8 cellular contexts compared by ENCODE assay signal in the genomic region with DNA sequence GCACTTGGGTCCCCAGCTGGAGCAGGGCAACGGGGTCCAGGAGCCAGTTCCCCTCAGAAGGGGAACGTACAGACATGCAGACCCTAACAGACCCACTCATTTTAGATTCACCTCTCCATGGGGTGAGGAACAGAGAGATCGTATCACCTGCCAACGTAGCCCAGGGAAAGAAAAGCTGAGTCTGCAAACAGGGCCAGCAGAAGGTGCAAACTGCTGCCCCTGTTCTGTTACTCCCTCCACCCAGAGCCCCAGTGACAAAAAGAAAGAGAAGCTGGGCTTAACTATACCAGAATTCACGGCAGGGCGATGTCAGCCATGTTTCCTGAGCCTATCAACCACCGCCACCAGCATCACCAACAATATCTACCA. TPM values are rescaled to one million over a fixed set of nuclear protein-coding genes. Genes with fewer than 3 reads are reported as not detected.
DNase-seq lines count a peak whose midpoint lies in the region; ATAC-seq and TF ChIP-seq lines count a peak whose summit lies in the region.

No MANE protein-coding gene starts in this region.

- peak overlapping the region; percentile 87 for H2AFZ ChIP-seq in mesenchymal stem cell (ENCODE audit: low read depth, low read length)

- peak overlapping the region; percentile 73 for H3K4me3 Mint-ChIP-seq in activated T-cell treated with anti-CD3 and anti-CD28 coated beads, Interleukin-2, amount 50 U/mL, for 24 hours
- H3K4me3 Mint-ChIP-seq in brain (peak overlapping the region; percentile 86 to 96 (median 91)), type B pancreatic cell (peak overlapping the region; percentile 97)

- no peaks in the 10 kb centered on the region for H3K27me3 Mint-ChIP-seq in activated T-cell treated with anti-CD3 and anti-CD28 coated beads, Interleukin-2, amount 50 U/mL, for 24 hours
- H3K27me3 Mint-ChIP-seq in brain (peaks cover 31% of the 10 kb centered on the region), type B pancreatic cell (peaks cover 23% of the 10 kb centered on the region)

- peak overlapping the region in 1 of 2 experiments; percentile 61 for H3K14ac ChIP-seq in mesenchymal stem cell (ENCODE audit: low read length in 2 of 2)

- peak overlapping the region; percentile 50 to 75 for H3K4ac ChIP-seq in mesenchymal stem cell (ENCODE audit: low read depth in 1 of 2, low read length in 2 of 2)

- no peak for TF ChIP-seq CTCF in brain (conservative IDR thresholded peaks at IDR 0.05)
- TF ChIP-seq CTCF in type B pancreatic cell (conservative IDR thresholded peaks at IDR 0.05): no peak

- peaks cover 33% of the 10 kb centered on the region for H3K79me1 ChIP-seq in mesenchymal stem cell (replicated peaks; ENCODE audit: low read length, poor library complexity, severe bottlenecking)

- H3K27me3 ChIP-seq in mesenchymal stem cell (ENCODE audit: control insufficient read depth in 1 of 2, insufficient read depth in 1 of 2, low read length in 2 of 2): peaks cover 0 to 25% of the 10 kb centered on the region in 2 experiments

- H3K36me3 Mint-ChIP-seq in activated T-cell treated with anti-CD3 and anti-CD28 coated beads, Interleukin-2, amount 50 U/mL, for 24 hours (ENCODE audit: low read depth): no peaks in the 10 kb centered on the region
- H3K36me3 Mint-ChIP-seq in brain (no peaks in the 10 kb centered on the region), type B pancreatic cell (no peaks in the 10 kb centered on the region)

- peaks cover 4 to 15% of the 10 kb centered on the region in 2 experiments for H3K36me3 ChIP-seq in mesenchymal stem cell (ENCODE audit: control insufficient read depth in 1 of 2, insufficient read depth in 2 of 2, low read depth in 1 of 2, low read length in 2 of 2)

- H2BK12ac ChIP-seq in mesenchymal stem cell (ENCODE audit: low read length in 2 of 2): no peak overlapping the region

- peak overlapping the region; percentile 90 for H3K27ac Mint-ChIP-seq in activated T-cell treated with anti-CD3 and anti-CD28 coated beads, Interleukin-2, amount 50 U/mL, for 24 hours
- H3K27ac Mint-ChIP-seq in brain: peak overlapping the region; percentile 95 to 99 (median 97)
- H3K27ac Mint-ChIP-seq in type B pancreatic cell: peak overlapping the region; percentile 96

- H2BK5ac ChIP-seq in mesenchymal stem cell (ENCODE audit: low read depth, low read length, poor library complexity, severe bottlenecking): no peak overlapping the region

- H3K9me3 ChIP-seq in mesenchymal stem cell (ENCODE audit: control insufficient read depth, low read length): no peaks in the 10 kb centered on the region

- peaks cover 28% of the 10 kb centered on the region for H3K4me1 ChIP-seq in mesenchymal stem cell (ENCODE audit: control insufficient read depth, insufficient read depth, low read depth, low read length)

- H4K8ac ChIP-seq in mesenchymal stem cell (ENCODE audit: low read length): peak overlapping the region; percentile 92

- H3K18ac ChIP-seq in mesenchymal stem cell (ENCODE audit: low read depth in 1 of 2, low read length in 2 of 2): peak overlapping the region; percentile 70 to 93

- DNase-seq in activated T-cell treated with anti-CD3 and anti-CD28 coated beads, Interleukin-2, amount 50 U/mL, for 24 hours: no peak
- DNase-seq in activated T-cell treated with anti-CD3 and anti-CD28 coated beads, Interleukin-2, amount 50 U/mL, for 1 hour: no peak
- no peak for DNase-seq in mesenchymal stem cell
- no peak for DNase-seq in type B pancreatic cell (ENCODE audit: extremely low spot score, unreplicated experiment)
- DNase-seq in NCI-H82 treated with DMSO at 0.1 percent for 48 hours (lab: John Stamatoyannopoulos, UW; ENCODE audit: unreplicated experiment): no peak
- no peak for DNase-seq in globus pallidus (ENCODE audit: low spot score)

- H2BK15ac ChIP-seq in mesenchymal stem cell (ENCODE audit: low read depth, poor library complexity, severe bottlenecking): no peak overlapping the region

- H3K23ac ChIP-seq in mesenchymal stem cell (ENCODE audit: low read length in 2 of 2): peak overlapping the region in 1 of 2 experiments; percentile 14

- peak overlapping the region; percentile 99 for H3K9ac ChIP-seq in mesenchymal stem cell (ENCODE audit: low read length)

- no peak overlapping the region for H2BK120ac ChIP-seq in mesenchymal stem cell (ENCODE audit: low read depth, low read length)

- peaks cover 31% of the 10 kb centered on the region for H3K4me1 Mint-ChIP-seq in activated T-cell treated with anti-CD3 and anti-CD28 coated beads, Interleukin-2, amount 50 U/mL, for 24 hours (ENCODE audit: low read depth)
- peaks cover 44% of the 10 kb centered on the region for H3K4me1 Mint-ChIP-seq in brain
- peaks cover 26% of the 10 kb centered on the region for H3K4me1 Mint-ChIP-seq in type B pancreatic cell (ENCODE audit: unreplicated experiment)

- no peaks in the 10 kb centered on the region for H3K9me3 Mint-ChIP-seq in activated T-cell treated with anti-CD3 and anti-CD28 coated beads, Interleukin-2, amount 50 U/mL, for 24 hours
- H3K9me3 Mint-ChIP-seq in brain (no peaks in the 10 kb centered on the region), type B pancreatic cell (no peaks in the 10 kb centered on the region)

- peak overlapping the region; percentile 40 for H2AK5ac ChIP-seq in mesenchymal stem cell (ENCODE audit: low read length, severe bottlenecking)

- peak overlapping the region; percentile 87 for H3K4me2 ChIP-seq in mesenchymal stem cell (ENCODE audit: low read length, poor library complexity, severe bottlenecking)

- 84% methylated on average over 5 of the region's 7 CpGs for WGBS in mesenchymal stem cell

- peak overlapping the region; percentile 58 for H4K91ac ChIP-seq in mesenchymal stem cell (ENCODE audit: low read length)

- no peak for ATAC-seq in GM18511 (IDR thresholded peaks at IDR 0.05; ENCODE audit: unreplicated experiment)

- H3K4me3 ChIP-seq in mesenchymal stem cell (ENCODE audit: insufficient read depth in 1 of 2, low read depth in 1 of 2, low read length in 2 of 2): peak overlapping the region in 1 of 2 experiments; percentile 98

- H3K27ac ChIP-seq in mesenchymal stem cell (ENCODE audit: low read length, poor library complexity, severe bottlenecking): no peak overlapping the region

RNA-seq across cellular contexts. Expression of a gene that starts 0.8 kb away (rescaled TPM):
- polyA plus RNA-seq in brain (ENCODE audit: insufficient read depth, low read depth, low replicate concordance): 46.7 TPM
- 42.4 TPM for polyA plus RNA-seq in mesenchymal stem cell (2013, experiment 1 of 2)
- polyA plus RNA-seq in mesenchymal stem cell (2013, experiment 2 of 2): 39.8 TPM
- 22.1 and 24.3 TPM in 2 replicates for total RNA-seq in type B pancreatic cell (ENCODE audit: low replicate concordance)

RNA-seq across cellular contexts. Expression of a gene that starts 15.2 kb away (rescaled TPM):
- polyA plus RNA-seq in brain (ENCODE audit: insufficient read depth, low read depth, low replicate concordance): 0.10 TPM
- polyA plus RNA-seq in mesenchymal stem cell (2013, experiment 1 of 2): 0.23 TPM
- polyA plus RNA-seq in mesenchymal stem cell (2013, experiment 2 of 2): 0.25 TPM
- 0.31 and 24.3 TPM in 2 replicates for total RNA-seq in type B pancreatic cell (ENCODE audit: low replicate concordance)
